In genomic region chr6:37354526-37355384, GRCh38 we compare ENCODE assay signal across 1 cellular context.
A peak's percentile ranks its signal among the peaks of the same experiment; 100 is the strongest.
TF ChIP-seq lines count a peak whose summit lies in the region.

No MANE protein-coding gene starts in this region.

TF ChIP-seq in HEK293, 187 proteins besides CTCF, POLR2A, EP300 and RAD21 (continued from another document):
- TF ChIP-seq, protein P1, sequence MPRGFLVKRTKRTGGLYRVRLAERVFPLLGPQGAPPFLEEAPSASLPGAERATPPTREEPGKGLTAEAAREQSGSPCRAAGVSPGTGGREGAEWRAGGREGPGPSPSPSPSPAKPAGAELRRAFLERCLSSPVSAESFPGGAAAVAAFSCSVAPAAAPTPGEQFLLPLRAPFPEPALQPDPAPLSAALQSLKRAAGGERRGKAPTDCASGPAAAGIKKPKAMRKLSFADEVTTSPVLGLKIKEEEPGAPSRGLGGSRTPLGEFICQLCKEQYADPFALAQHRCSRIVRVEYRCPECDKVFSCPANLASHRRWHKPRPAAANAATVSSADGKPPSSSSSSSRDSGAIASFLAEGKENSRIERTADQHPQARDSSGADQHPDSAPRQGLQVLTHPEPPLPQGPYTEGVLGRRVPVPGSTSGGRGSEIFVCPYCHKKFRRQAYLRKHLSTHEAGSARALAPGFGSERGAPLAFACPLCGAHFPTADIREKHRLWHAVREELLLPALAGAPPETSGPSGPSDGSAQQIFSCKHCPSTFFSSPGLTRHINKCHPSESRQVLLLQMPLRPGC (tag by site-specific recombination; IDR thresholded peaks at IDR 0.05), result no peak
- no peak for TF ChIP-seq ZNF596 (tag by site-specific recombination; IDR thresholded peaks at IDR 0.05)
- no peak for TF ChIP-seq ZSCAN30 (tag by site-specific recombination; IDR thresholded peaks at IDR 0.05)
- no peak for TF ChIP-seq ZNF830 (tag by site-specific recombination; IDR thresholded peaks at IDR 0.05; ENCODE audit: low read depth)
- no peak for TF ChIP-seq ZNF266 (tag by site-specific recombination; IDR thresholded peaks at IDR 0.05; ENCODE audit: low read depth)
- no peak for TF ChIP-seq ZNF792 (tag by site-specific recombination; IDR thresholded peaks at IDR 0.05)
- TF ChIP-seq SCRT1 (tag by site-specific recombination; IDR thresholded peaks at IDR 0.05; ENCODE audit: borderline replicate concordance), result no peak
- no peak for TF ChIP-seq ZBTB49 (tag by site-specific recombination; IDR thresholded peaks at IDR 0.05; ENCODE audit: low read depth)
- no peak for TF ChIP-seq ZNF777 (tag by site-specific recombination; IDR thresholded peaks at IDR 0.05; ENCODE audit: borderline replicate concordance)
- TF ChIP-seq EGR2 (tag by site-specific recombination; IDR thresholded peaks at IDR 0.05; ENCODE audit: low read depth), result peak; percentile 33; the same call in 1 of the 2 replicates
- TF ChIP-seq ZNF169 (tag by site-specific recombination; IDR thresholded peaks at IDR 0.05), result no peak
- TF ChIP-seq ZFP41 (tag by site-specific recombination; IDR thresholded peaks at IDR 0.05; ENCODE audit: borderline replicate concordance), result no peak
- no peak for TF ChIP-seq ZNF157 (tag by site-specific recombination; IDR thresholded peaks at IDR 0.05)
- TF ChIP-seq ZBTB48 (tag by site-specific recombination; IDR thresholded peaks at IDR 0.05), result no peak
- TF ChIP-seq ZNF624 (tag by site-specific recombination; IDR thresholded peaks at IDR 0.05), result no peak
